ENCODE assay signal across 17 cellular contexts in the genomic region with DNA sequence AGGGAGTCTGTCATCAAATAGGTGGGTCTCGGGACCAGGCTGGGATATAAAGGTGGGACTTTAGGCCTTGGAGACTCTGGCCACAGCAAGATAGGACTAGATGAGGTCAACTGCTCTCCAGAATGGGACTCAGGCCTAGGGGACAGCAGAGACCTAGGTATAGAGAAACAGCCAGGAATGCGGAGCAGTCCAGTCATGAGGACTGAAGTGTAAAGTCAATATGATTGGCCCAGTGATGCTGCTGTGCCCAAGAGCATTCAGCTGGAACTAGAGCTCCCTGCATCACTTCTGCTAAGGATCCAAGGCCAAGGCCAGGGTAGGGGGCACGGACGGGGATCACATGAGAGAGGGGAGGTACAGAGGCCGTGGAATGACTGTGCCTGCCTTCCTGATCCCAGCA.
DNase-seq lines count a peak whose midpoint lies in the region; ATAC-seq, FAIRE-seq and TF ChIP-seq lines count a peak whose summit lies in the region.
"Had no signal": no experiment of that assay in that cellular context is flagged by ENCODE, and none has a peak within 500 bp of the region (broad histone marks: within the 10 kb centered on the region; RNA-seq: fewer than 3 reads in every experiment).

No MANE protein-coding gene starts in this region.

- H3K27me3 ChIP-seq in H1 (replicated peaks in 1 of 4; ENCODE audit: control insufficient read depth in 3 of 4, extremely low read depth in 1 of 4, insufficient read depth in 3 of 4, low read length in 3 of 4) (no peaks in the 10 kb centered on the region), thyroid gland (no peaks in the 10 kb centered on the region), smooth muscle cell (ENCODE audit: low read depth) (peaks cover 24% of the 10 kb centered on the region)

- H2AK5ac ChIP-seq in H1 (ENCODE audit: low read depth, low read length), result no peak overlapping the region

- peak overlapping the region; percentile 22; the same call in 1 of the 2 replicates for H2BK12ac ChIP-seq in H1 (ENCODE audit: low read depth, low read length)

- no peak overlapping the region for H4K5ac ChIP-seq in H1 (ENCODE audit: insufficient read length, low read depth, low read length)

- H3K4ac ChIP-seq in H1 (replicated peaks; ENCODE audit: insufficient read length, low read depth, low read length), result peak overlapping the region; percentile 38

- peaks cover 2% of the 10 kb centered on the region; the same call in 1 of the 2 replicates for H3K23me2 ChIP-seq in H1 (ENCODE audit: low read depth, low read length)

- POLR2A ChIA-PET in H1 (lab: Charles Lee; ENCODE audit: partially characterized antibody), result no interaction called here

- no peak for TF ChIP-seq CTCF in H1 (IDR thresholded peaks at IDR 0.05; ENCODE audit: control extremely low read depth in 1 of 3, insufficient read depth in 1 of 3, low read depth in 1 of 3, low read length in 3 of 3)
- no peak for TF ChIP-seq CTCF in nephron (IDR thresholded peaks at IDR 0.05; ENCODE audit: unreplicated experiment in 3 of 3)
- TF ChIP-seq CTCF in thyroid gland (IDR thresholded peaks at IDR 0.05), result peak in 1 of 6 experiments; percentile 12
- no peak for TF ChIP-seq CTCF in smooth muscle cell (IDR thresholded peaks at IDR 0.05; ENCODE audit: borderline replicate concordance, insufficient read depth, poor library complexity, severe bottlenecking)

- H3K23ac ChIP-seq in H1 (ENCODE audit: insufficient read length), result no peak overlapping the region

- no peak overlapping the region for H2BK20ac ChIP-seq in H1 (ENCODE audit: low read length)

- WGBS in H1 (ENCODE audit: extremely low coverage in 1 of 2, insufficient coverage in 1 of 2, insufficient read length in 1 of 2, insufficient replicate concordance in 2 of 2, low coverage in 1 of 2, low lambda C conversion rate in 2 of 2, missing lambda C conversion rate in 1 of 2), 2 experiments, result 85% methylated on average over 5 of the region's 5 CpGs; no CpG with 5 or more reads in 1 of the 2 experiments
- 56 to 57% methylated on average over 5 of the region's 5 CpGs for WGBS in thyroid gland, 2 donors
- WGBS in smooth muscle cell (ENCODE audit: low lambda C conversion rate), result 98% methylated on average over 5 of the region's 5 CpGs

- no peak overlapping the region for H3K9ac ChIP-seq in H1 (replicated peaks in 1 of 4; ENCODE audit: extremely low read depth in 1 of 4, low read depth in 3 of 4, low read length in 3 of 4)
- H3K9ac ChIP-seq in smooth muscle cell (ENCODE audit: low read depth), result no peak overlapping the region

- H3K18ac ChIP-seq in H1 (ENCODE audit: extremely low read depth, low read length), result no peak overlapping the region

- H4K8ac ChIP-seq in H1 (ENCODE audit: extremely low read depth, insufficient read depth, low read length), result no peak overlapping the region; the same call in 1 of the 2 replicates

- TF ChIP-seq POLR2A in H1 (IDR thresholded peaks at IDR 0.05; ENCODE audit: control extremely low read depth in 1 of 2, low read depth in 2 of 2, low read length in 2 of 2), result no peak
- TF ChIP-seq POLR2A in thyroid gland (IDR thresholded peaks at IDR 0.05), result no peak

- H3K4me2 ChIP-seq in H1 (ENCODE audit: insufficient read depth in 1 of 2, low read depth in 2 of 2, low read length in 2 of 2) (no peak overlapping the region), smooth muscle cell (no peak overlapping the region)

- no peak overlapping the region for H3K4me3 Mint-ChIP-seq in nephron
- H3K4me3 Mint-ChIP-seq: CD14-positive monocyte; CD8-positive, alpha-beta T cell; HFFc6 had no signal

- H3K36me3 Mint-ChIP-seq in nephron (ENCODE audit: low read depth), result no peaks in the 10 kb centered on the region
- H3K36me3 Mint-ChIP-seq: CD14-positive monocyte; CD8-positive, alpha-beta T cell had no signal

- no peak for FAIRE-seq in H1 (lab: Jason Lieb, UNC)
- FAIRE-seq: G401.6, GM12891 had no signal

- TF ChIP-seq EP300 in H1 (IDR thresholded peaks at IDR 0.05; ENCODE audit: borderline replicate concordance in 1 of 2, low read depth in 2 of 2, low read length in 2 of 2), result no peak

- intact Hi-C loops in thyroid gland (cut with DNase I), result loop anchor here (5.0 to 10.0 kb wide), 2 partner anchors 310 to 438 kb away; no protein-coding TSS in a partner anchor

- H2AFZ ChIP-seq in H1 (ENCODE audit: low read length) (no peak overlapping the region), smooth muscle cell (ENCODE audit: low read depth) (no peak overlapping the region)

- H3K79me2 ChIP-seq in H1 (ENCODE audit: control insufficient read depth in 1 of 2, insufficient read depth in 2 of 2, low read length in 2 of 2) (no peaks in the 10 kb centered on the region), smooth muscle cell (ENCODE audit: low read depth) (no peaks in the 10 kb centered on the region)

- no peaks in the 10 kb centered on the region for H3K36me3 ChIP-seq in H1 (ENCODE audit: control insufficient read depth in 2 of 4, insufficient read depth in 4 of 4, low read length in 3 of 4)
- no peaks in the 10 kb centered on the region for H3K36me3 ChIP-seq in thyroid gland
- no peaks in the 10 kb centered on the region for H3K36me3 ChIP-seq in smooth muscle cell (ENCODE audit: low read depth)

- no peaks in the 10 kb centered on the region for H3K9me3 Mint-ChIP-seq in nephron
- H3K9me3 Mint-ChIP-seq: CD14-positive monocyte; CD8-positive, alpha-beta T cell; HFFc6 had no signal

- H3K27ac Mint-ChIP-seq in nephron, result peak overlapping the region in 2 of 3 experiments; percentile 46 to 64
- H3K27ac Mint-ChIP-seq: CD14-positive monocyte; CD8-positive, alpha-beta T cell; HFFc6 had no signal

- CTCF ChIA-PET in H1 (lab: Charles Lee; ENCODE audit: partially characterized antibody), result interaction anchor here (0.7 to 2.0 kb wide), 4 partner anchors 20 to 108 kb away, joined by 3 to 5 read pairs (median 4); no protein-coding TSS in a partner anchor

- no peak overlapping the region for H3K56ac ChIP-seq in H1 (replicated peaks; ENCODE audit: insufficient read length, low read depth, low read length)

- H3K4me1 Mint-ChIP-seq in nephron, result peaks cover 35% of the 10 kb centered on the region
- H3K4me1 Mint-ChIP-seq: CD14-positive monocyte had no signal

- TF ChIP-seq RAD21 in H1 (IDR thresholded peaks at IDR 0.05 in 1 of 2, conservative IDR thresholded peaks at IDR 0.05 in 1 of 2; ENCODE audit: low read depth in 2 of 2, low read length in 2 of 2), result no peak

- peaks cover 4% of the 10 kb centered on the region for H3K27me3 Mint-ChIP-seq in nephron (ENCODE audit: low read depth)

- H2BK120ac ChIP-seq in H1 (replicated peaks; ENCODE audit: low read depth, low read length), result no peak overlapping the region

- H3K79me1 ChIP-seq in H1 (ENCODE audit: low read depth, low read length), result no peaks in the 10 kb centered on the region

- H2BK5ac ChIP-seq in H1 (ENCODE audit: low read depth, low read length), result 0 out of 2 replicates have a peak overlapping the region, but pooled peaks have one; percentile 28

- DNase-seq in DMS53 (lab: John Stamatoyannopoulos, UW), result peak; percentile 13
- no peak for DNase-seq in DMS53 treated with DMSO at 0.1 percent for 48 hours (lab: John Stamatoyannopoulos, UW; ENCODE audit: unreplicated experiment)
- DNase-seq in H1 (ENCODE audit: low read depth in 1 of 2, low spot score in 2 of 2), result no peak
- DNase-seq in thyroid gland, result peak; percentile 32 to 64
- no peak for DNase-seq in smooth muscle cell (lab: John Stamatoyannopoulos, UW; ENCODE audit: unreplicated experiment)
- DNase-seq: CD8-positive, alpha-beta T cell; COR-L47; DMS79; HCEC 1CT; HFFc6 had no signal

- peak overlapping the region; percentile 64 for H4K91ac ChIP-seq in H1 (replicated peaks; ENCODE audit: insufficient read length, low read length)

- no peaks in the 10 kb centered on the region for H4K20me1 ChIP-seq in H1 (replicated peaks in 1 of 2; ENCODE audit: control insufficient read depth in 1 of 2, insufficient read depth in 2 of 2, low read length in 2 of 2)
- no peaks in the 10 kb centered on the region for H4K20me1 ChIP-seq in smooth muscle cell (ENCODE audit: low read depth)

- no peaks in the 10 kb centered on the region for H3K9me3 ChIP-seq in H1 (ENCODE audit: insufficient read depth in 2 of 2, low read depth in 1 of 2, low read length in 1 of 2)
- H3K9me3 ChIP-seq in thyroid gland, result no peaks in the 10 kb centered on the region
- no peaks in the 10 kb centered on the region for H3K9me3 ChIP-seq in smooth muscle cell (replicated peaks; ENCODE audit: low read depth)

- no peak overlapping the region for H3K14ac ChIP-seq in H1 (ENCODE audit: insufficient read length)

- H3K27ac ChIP-seq in H1 (ENCODE audit: low read depth, low read length) (no peak overlapping the region), thyroid gland (peak overlapping the region; percentile 8 to 61 (median 56)), smooth muscle cell (ENCODE audit: low read depth) (no peak overlapping the region)
- H3K27ac ChIP-seq: 22Rv1 had no signal

- H2BK15ac ChIP-seq in H1 (ENCODE audit: low read length), result 0 out of 2 replicates have a peak overlapping the region, but pooled peaks have one; percentile 67

- H3K4me3 ChIP-seq in H1 (ENCODE audit: extremely low read depth in 1 of 4, insufficient read depth in 2 of 4, low read depth in 3 of 4, low read length in 4 of 4) (no peak overlapping the region), thyroid gland (replicated peaks in 1 of 3) (no peak overlapping the region), smooth muscle cell (no peak overlapping the region)

- ATAC-seq in GM19452 (IDR thresholded peaks at IDR 0.05; ENCODE audit: unreplicated experiment) (no peak), GM21423 (IDR thresholded peaks at IDR 0.05; ENCODE audit: unreplicated experiment) (no peak)
- ATAC-seq: CD8-positive, alpha-beta T cell had no signal

- H3K4me1 ChIP-seq in H1 (replicated peaks in 1 of 4; ENCODE audit: control insufficient read depth in 3 of 4, insufficient read depth in 4 of 4, low read length in 3 of 4), result peaks cover 9 to 20% (median 16%) of the 10 kb centered on the region in 4 experiments
- H3K4me1 ChIP-seq in thyroid gland, result peaks cover 12 to 21% of the 10 kb centered on the region in 2 donors
- H3K4me1 ChIP-seq in smooth muscle cell (ENCODE audit: low read depth), result peaks cover 3% of the 10 kb centered on the region

- H3F3A ChIP-seq in smooth muscle cell (ENCODE audit: low read depth), result no peaks in the 10 kb centered on the region

TF ChIP-seq in H1, 55 proteins besides CTCF, POLR2A, EP300 and RAD21 (continues in another document):
- TF ChIP-seq CBX5 (IDR thresholded peaks at IDR 0.05; ENCODE audit: low read depth, low read length) (no peak), NANOG (IDR thresholded peaks at IDR 0.05; ENCODE audit: insufficient read depth, low read depth, low read length, poor library complexity, severe bottlenecking) (no peak), KDM4A (IDR thresholded peaks at IDR 0.05; ENCODE audit: low read depth, low read length, severe bottlenecking) (no peak), CHD1 (IDR thresholded peaks at IDR 0.05; ENCODE audit: low read depth, low read length) (no peak), HDAC2 (IDR thresholded peaks at IDR 0.05; ENCODE audit: borderline replicate concordance in 1 of 2, low read depth in 2 of 2, low read length in 2 of 2) (no peak), SAP30 (IDR thresholded peaks at IDR 0.05; ENCODE audit: insufficient read depth, insufficient replicate concordance, low read length) (no peak), ASH2L (IDR thresholded peaks at IDR 0.05; ENCODE audit: low read length) (no peak), RNF2 (IDR thresholded peaks at IDR 0.05; ENCODE audit: borderline replicate concordance, low read depth, low read length, missing control alignments, poor library complexity, severe bottlenecking) (no peak)

Comparison
In these comparisons a context has a peak if more than half of its experiments do, and no peak if none do; other contexts are left out.
1. DNase-seq: peak in DMS53 (single experiment) and thyroid gland (2 of 2); none in DMS53 treated with DMSO at 0.1 percent for 48 hours (single experiment), H1 (0 of 2) and smooth muscle cell (single experiment).
2. H3K27ac ChIP-seq: peak in thyroid gland (3 of 3); none in H1 (single experiment) and smooth muscle cell (single experiment).